In genomic region chr16:4904942-4905615, GRCh38 we compare ENCODE assay signal across 24 cellular contexts. TPM values are rescaled to one million over a fixed set of nuclear protein-coding genes. Genes with fewer than 3 reads are reported as not detected.
"Had no signal": no experiment of that assay in that cellular context is flagged by ENCODE, and none has a peak within 500 bp of the region (broad histone marks: within the 10 kb centered on the region; RNA-seq: fewer than 3 reads in every experiment).

No MANE protein-coding gene starts in this region.

- H3K4me1 ChIP-seq: sigmoid colon, stomach, transverse colon had no signal

- H3K27me3 ChIP-seq: esophagus squamous epithelium, hepatocyte, sigmoid colon, transverse colon had no signal

- H3K9me3 Mint-ChIP-seq: effector memory CD8-positive, alpha-beta T cell; naive B cell; nephron had no signal

- H3K27ac Mint-ChIP-seq: effector memory CD8-positive, alpha-beta T cell; naive B cell; nephron had no signal

- H3K4me3 ChIP-seq: esophagus squamous epithelium, hepatocyte, sigmoid colon, skin epidermis, stomach, thoracic aorta, transverse colon had no signal

- H3K27ac ChIP-seq: esophagus squamous epithelium, hepatocyte, neutrophil, sigmoid colon, skin epidermis, stomach, thoracic aorta, transverse colon had no signal

- DNase-seq: effector memory CD8-positive, alpha-beta T cell; esophagus squamous epithelium; foreskin fibroblast; head of caudate nucleus; left colon; left ventricle myocardium superior; mesendoderm; naive B cell; posterior cingulate gyrus; sigmoid colon; stimulated activated CD4-positive, alpha-beta T cell treated with anti-CD3 and anti-CD28 coated beads, Interleukin-12 subunit alpha, Interleukin-12 subunit beta, amount 100 ng/mL, for 4 hours; stimulated activated naive CD4-positive, alpha-beta T cell; stomach; substantia nigra; transverse colon had no signal

- ATAC-seq: effector memory CD8-positive, alpha-beta T cell; left colon; left ventricle myocardium superior had no signal

- H3K36me3 Mint-ChIP-seq: naive B cell had no signal

- H3K9me3 ChIP-seq: esophagus squamous epithelium, neutrophil, sigmoid colon, stomach, thoracic aorta, transverse colon had no signal

- H3K4me3 Mint-ChIP-seq: effector memory CD8-positive, alpha-beta T cell; naive B cell; nephron had no signal

- H3K4me1 Mint-ChIP-seq: naive B cell, nephron had no signal

- H3K36me3 ChIP-seq: neutrophil, sigmoid colon, transverse colon had no signal

RNA-seq across cellular contexts. Expression of gene SEC14L5, which starts 53.1 kb away (rescaled TPM):
- total RNA-seq: kidney epithelial cell, osteocyte, pulmonary artery endothelial cell, ureter had no signal
